8 cellular contexts compared by ENCODE assay signal in genomic region chr18:2223859-2224258, GRCh38.
DNase-seq lines count a peak whose midpoint lies in the region; ATAC-seq and TF ChIP-seq lines count a peak whose summit lies in the region.

No MANE protein-coding gene starts in this region.

- H3K4me3 ChIP-seq in fibroblast of the aortic adventitia (ENCODE audit: low read depth, low read length): peak overlapping the region; percentile 62

- peak; percentile 2 for DNase-seq in SIG-M5 treated with dmso at 0.1 percent for 504 hours (lab: John Stamatoyannopoulos, UW; ENCODE audit: unreplicated experiment)
- DNase-seq in SIG-M5 (lab: John Stamatoyannopoulos, UW): no peak
- DNase-seq in RPMI8226: peak; percentile 25
- peak; percentile 82 for DNase-seq in fibroblast of the aortic adventitia (ENCODE audit: low read depth)
- DNase-seq in renal cortical epithelial cell (ENCODE audit: low read depth): peak; percentile 60
- no peak for DNase-seq in occipital lobe (lab: John Stamatoyannopoulos, UW)

- peak; percentile 72 for TF ChIP-seq CTCF in fibroblast of the aortic adventitia (IDR thresholded peaks at IDR 0.05; ENCODE audit: insufficient read depth, low read length)

- ATAC-seq in HG02642 (IDR thresholded peaks at IDR 0.05; ENCODE audit: poor library complexity, unreplicated experiment) (no peak), HG03432 (IDR thresholded peaks at IDR 0.05; ENCODE audit: unreplicated experiment) (no peak)

Comparison
In these comparisons a context has a peak if more than half of its experiments do, and no peak if none do; other contexts are left out.
1. DNase-seq: peak in SIG-M5 treated with dmso at 0.1 percent for 504 hours (single experiment), RPMI8226 (single experiment), fibroblast of the aortic adventitia (single experiment) and renal cortical epithelial cell (single experiment); none in SIG-M5 (single experiment) and occipital lobe (single experiment).